8 cellular contexts compared by ENCODE assay signal in genomic region chr17:60134396-60135159, GRCh38. TPM values are rescaled to one million over a fixed set of nuclear protein-coding genes. Genes with fewer than 3 reads are reported as not detected.
DNase-seq lines count a peak whose midpoint lies in the region; ATAC-seq and TF ChIP-seq lines count a peak whose summit lies in the region.

No MANE protein-coding gene starts in this region.

- peaks cover 38% of the 10 kb centered on the region for H3K27me3 Mint-ChIP-seq in mesothelial cell of epicardium (ENCODE audit: low read depth)

- DNase-seq in AG09309 (ENCODE audit: low read depth): no peak
- DNase-seq in SK-N-MC (ENCODE audit: low read depth, low spot score): no peak
- peak; percentile 47 for DNase-seq in ecto neural progenitor cell (ENCODE audit: low spot score)
- no peak for DNase-seq in mesothelial cell of epicardium (ENCODE audit: low spot score in 2 of 2, unreplicated experiment in 2 of 2)
- peak; percentile 42 for DNase-seq in ureter (ENCODE audit: low spot score)
- DNase-seq in DMS153 (lab: John Stamatoyannopoulos, UW): no peak
- DNase-seq in mesenteric fat pad (ENCODE audit: low spot score): no peak

- H3K36me3 ChIP-seq in SK-N-MC (ENCODE audit: insufficient read depth, low read length): no peaks in the 10 kb centered on the region

- peaks cover 5% of the 10 kb centered on the region for H3K9me3 Mint-ChIP-seq in mesothelial cell of epicardium

- peak overlapping the region; percentile 75 for H3K4me3 ChIP-seq in AG09309 (ENCODE audit: control insufficient read depth, low read depth, low read length)
- H3K4me3 ChIP-seq in SK-N-MC: peak overlapping the region; percentile 97

- peak overlapping the region; percentile 88 for H3K4me3 Mint-ChIP-seq in mesothelial cell of epicardium

- H3K4me1 Mint-ChIP-seq in mesothelial cell of epicardium: peaks cover 17% of the 10 kb centered on the region

- H3K9me3 ChIP-seq in SK-N-MC (ENCODE audit: low read depth, low read length): no peaks in the 10 kb centered on the region

- H3K9ac ChIP-seq in SK-N-MC (ENCODE audit: insufficient read length): peak overlapping the region; percentile 81

- H3K27ac ChIP-seq in SK-N-MC: no peak overlapping the region

- H3K27ac Mint-ChIP-seq in mesothelial cell of epicardium: peak overlapping the region; percentile 76

- no peak for TF ChIP-seq CTCF in AG09309 (IDR thresholded peaks at IDR 0.05; ENCODE audit: control insufficient read depth, insufficient read depth, low read depth, low read length, missing control alignments)
- no peak for TF ChIP-seq CTCF in mesothelial cell of epicardium (IDR thresholded peaks at IDR 0.05; ENCODE audit: unreplicated experiment)

- peaks cover 3% of the 10 kb centered on the region for H3K36me3 Mint-ChIP-seq in mesothelial cell of epicardium

- ATAC-seq in GM21529 (IDR thresholded peaks at IDR 0.05; ENCODE audit: unreplicated experiment): peak; percentile 16

RNA-seq across cellular contexts. Expression of gene CA4, which starts 15.2 kb away (rescaled TPM):
- not detected in 3 replicates for total RNA-seq in mesothelial cell of epicardium
- 1.5 TPM for total RNA-seq in ureter
- 100 TPM for total RNA-seq in mesenteric fat pad

RNA-seq across cellular contexts. Expression of gene HEATR6, which starts 55.9 kb away (rescaled TPM):
- total RNA-seq in mesothelial cell of epicardium (33.9 to 37.2 TPM (median 36.1 TPM) in 3 replicates), ureter (30.7 TPM), mesenteric fat pad (10.9 TPM)

Comparison
In these comparisons a context has a peak if more than half of its experiments do, and no peak if none do; other contexts are left out.
1. DNase-seq: peak in ecto neural progenitor cell (single experiment) and ureter (single experiment); none in AG09309 (single experiment), SK-N-MC (single experiment), mesothelial cell of epicardium (0 of 2), DMS153 (single experiment) and mesenteric fat pad (single experiment).
2. RNA of gene CA4, which starts 15.2 kb away (total RNA-seq): 100 TPM in mesenteric fat pad (single experiment); 1.5 TPM in ureter (single experiment) and not detected in mesothelial cell of epicardium; every median in the first group is over 10 times any median in the second.